In genomic region chr14:76918176-76918750, GRCh38 we compare ENCODE assay signal across 9 cellular contexts.
DNase-seq lines count a peak whose midpoint lies in the region; ATAC-seq and TF ChIP-seq lines count a peak whose summit lies in the region.
"Had no signal": no experiment of that assay in that cellular context is flagged by ENCODE, and none has a peak within 500 bp of the region (broad histone marks: within the 10 kb centered on the region; RNA-seq: fewer than 3 reads in every experiment).

No MANE protein-coding gene starts in this region.

- CTCF ChIA-PET in activated CD4-positive, alpha-beta T cell treated with anti-CD3 and anti-CD28 coated beads, Interleukin-2, amount 10 ng/mL, durations not matched to agents 7 days and 5 days (lab: Charles Lee) = interaction anchor here (0.5 to 1.6 kb wide), 7 partner anchors 11 to 150 kb away, joined by 3 to 7 read pairs (median 4); no protein-coding TSS in a partner anchor

- no peaks in the 10 kb centered on the region for H3K36me3 ChIP-seq in SK-N-MC (ENCODE audit: insufficient read depth, low read length)

- no peaks in the 10 kb centered on the region for H3K9me3 Mint-ChIP-seq in activated CD4-positive, alpha-beta T cell treated with anti-CD3 and anti-CD28 coated beads, Interleukin-2, amount 10 ng/mL, durations not matched to agents 7 days and 5 days
- no peaks in the 10 kb centered on the region for H3K9me3 Mint-ChIP-seq in osteocyte (ENCODE audit: unreplicated experiment)

- ATAC-seq in GM21529 (IDR thresholded peaks at IDR 0.05; ENCODE audit: unreplicated experiment) = no peak

- POLR2A ChIA-PET in activated CD4-positive, alpha-beta T cell treated with anti-CD3 and anti-CD28 coated beads, Interleukin-2, amount 10 ng/mL, durations not matched to agents 7 days and 5 days (lab: Charles Lee) = no interaction called here

- TF ChIP-seq CTCF in osteocyte (IDR thresholded peaks at IDR 0.05) = no peak

- H3K9ac ChIP-seq in SK-N-MC (ENCODE audit: insufficient read length) = peak overlapping the region; percentile 19

- H3K27ac ChIP-seq in SK-N-MC = peak overlapping the region; percentile 96

- peak overlapping the region; percentile 31 for H3K27ac Mint-ChIP-seq in activated CD4-positive, alpha-beta T cell treated with anti-CD3 and anti-CD28 coated beads, Interleukin-2, amount 10 ng/mL, durations not matched to agents 7 days and 5 days
- H3K27ac Mint-ChIP-seq in osteocyte (ENCODE audit: unreplicated experiment) = peak overlapping the region; percentile 99
- H3K27ac Mint-ChIP-seq: activated naive CD8-positive, alpha-beta T cell had no signal

- no peak for DNase-seq in activated CD4-positive, alpha-beta T cell treated with anti-CD3 and anti-CD28 coated beads, Interleukin-2, amount 10 ng/mL, durations not matched to agents 7 days and 5 days
- no peak for DNase-seq in activated CD4-positive, alpha-beta T cell treated with anti-CD3 and anti-CD28 coated beads, Interleukin-2, amount 50 U/mL, for 48 hours
- DNase-seq in SK-N-MC (ENCODE audit: low read depth, low spot score) (no peak), fibroblast of the conjunctiva (ENCODE audit: low read depth) (peak; percentile 88), osteocyte (ENCODE audit: extremely low spot score, unreplicated experiment) (no peak), NCI-H748 (lab: John Stamatoyannopoulos, UW; ENCODE audit: unreplicated experiment) (no peak)
- DNase-seq in activated CD4-positive, alpha-beta T cell treated with anti-CD3 and anti-CD28 coated beads for 48 hours = no peak

- no peaks in the 10 kb centered on the region for H3K36me3 Mint-ChIP-seq in activated CD4-positive, alpha-beta T cell treated with anti-CD3 and anti-CD28 coated beads, Interleukin-2, amount 10 ng/mL, durations not matched to agents 7 days and 5 days (ENCODE audit: low read depth)
- no peaks in the 10 kb centered on the region for H3K36me3 Mint-ChIP-seq in osteocyte (ENCODE audit: unreplicated experiment)
- H3K36me3 Mint-ChIP-seq: activated naive CD8-positive, alpha-beta T cell had no signal

- H3K27me3 Mint-ChIP-seq in activated CD4-positive, alpha-beta T cell treated with anti-CD3 and anti-CD28 coated beads, Interleukin-2, amount 10 ng/mL, durations not matched to agents 7 days and 5 days = no peaks in the 10 kb centered on the region
- H3K27me3 Mint-ChIP-seq in osteocyte (ENCODE audit: unreplicated experiment) = no peaks in the 10 kb centered on the region
- H3K27me3 Mint-ChIP-seq: activated naive CD8-positive, alpha-beta T cell had no signal

- peaks cover 75% of the 10 kb centered on the region for H3K4me1 Mint-ChIP-seq in activated CD4-positive, alpha-beta T cell treated with anti-CD3 and anti-CD28 coated beads, Interleukin-2, amount 10 ng/mL, durations not matched to agents 7 days and 5 days
- peaks cover 78% of the 10 kb centered on the region for H3K4me1 Mint-ChIP-seq in osteocyte (ENCODE audit: unreplicated experiment)

- H3K4me3 ChIP-seq in SK-N-MC = peak overlapping the region; percentile 57

- H3K9me3 ChIP-seq in SK-N-MC (ENCODE audit: low read depth, low read length) = no peaks in the 10 kb centered on the region

- H3K4me3 Mint-ChIP-seq in activated CD4-positive, alpha-beta T cell treated with anti-CD3 and anti-CD28 coated beads, Interleukin-2, amount 10 ng/mL, durations not matched to agents 7 days and 5 days = no peak overlapping the region
- peak overlapping the region; percentile 48 for H3K4me3 Mint-ChIP-seq in osteocyte (ENCODE audit: unreplicated experiment)
- H3K4me3 Mint-ChIP-seq: activated naive CD8-positive, alpha-beta T cell had no signal
